ENCODE assay signal across 9 cellular contexts in genomic region chr16:69444873-69445517, GRCh38. TPM values are rescaled to one million over a fixed set of nuclear protein-coding genes. Genes with fewer than 3 reads are reported as not detected.
DNase-seq lines count a peak whose midpoint lies in the region; ATAC-seq and TF ChIP-seq lines count a peak whose summit lies in the region.
"Had no signal": no experiment of that assay in that cellular context is flagged by ENCODE, and none has a peak within 500 bp of the region (broad histone marks: within the 10 kb centered on the region; RNA-seq: fewer than 3 reads in every experiment).

No MANE protein-coding gene starts in this region.

- no peaks in the 10 kb centered on the region for H3K27me3 ChIP-seq in adrenal gland
- no peaks in the 10 kb centered on the region for H3K27me3 ChIP-seq in right cardiac atrium (ENCODE audit: control insufficient read depth, insufficient read depth)
- H3K27me3 ChIP-seq in HAP-1 (ENCODE audit: low read depth) = no peaks in the 10 kb centered on the region

- H3K9me3 Mint-ChIP-seq in HFFc6 = no peaks in the 10 kb centered on the region
- no peaks in the 10 kb centered on the region for H3K9me3 Mint-ChIP-seq in stimulated activated effector memory CD8-positive, alpha-beta T cell treated with anti-CD3 and anti-CD28 coated beads, Interleukin-12 subunit alpha, Interleukin-12 subunit beta, amount 100 ng/mL, for 72 hours

- TF ChIP-seq POLR2A in adrenal gland (IDR thresholded peaks at IDR 0.05) = no peak

- H3K4me3 Mint-ChIP-seq in HFFc6 = peak overlapping the region; percentile 88
- peak overlapping the region; percentile 71 for H3K4me3 Mint-ChIP-seq in stimulated activated effector memory CD8-positive, alpha-beta T cell treated with anti-CD3 and anti-CD28 coated beads, Interleukin-12 subunit alpha, Interleukin-12 subunit beta, amount 100 ng/mL, for 72 hours

- no peaks in the 10 kb centered on the region; the same call in 1 of the 2 replicates for H3K27me3 Mint-ChIP-seq in HFFc6 (ENCODE audit: insufficient read depth)

- TF ChIP-seq CTCF in HFFc6 (IDR thresholded peaks at IDR 0.05) = no peak
- no peak for TF ChIP-seq CTCF in adrenal gland (IDR thresholded peaks at IDR 0.05)

- WGBS in adrenal gland, 4 donors = 13 to 27% (median 19%) methylated on average over 2 of the region's 2 CpGs
- 32% methylated on average over 2 of the region's 2 CpGs for WGBS in right cardiac atrium

- H3K4me1 ChIP-seq in adrenal gland (replicated peaks in 1 of 2) (peaks cover 32 to 78% of the 10 kb centered on the region in 2 donors), right cardiac atrium (ENCODE audit: control insufficient read depth, insufficient read depth, low read length) (peaks cover 6% of the 10 kb centered on the region), HAP-1 (peaks cover 8% of the 10 kb centered on the region)

- peaks cover 68% of the 10 kb centered on the region for H3K4me1 Mint-ChIP-seq in HFFc6 (ENCODE audit: low read depth)
- peaks cover 35% of the 10 kb centered on the region for H3K4me1 Mint-ChIP-seq in stimulated activated effector memory CD8-positive, alpha-beta T cell treated with anti-CD3 and anti-CD28 coated beads, Interleukin-12 subunit alpha, Interleukin-12 subunit beta, amount 100 ng/mL, for 72 hours

- peak; percentile 49 to 52 for ATAC-seq in right cardiac atrium
- peak; percentile 56 for ATAC-seq in stimulated activated effector memory CD8-positive, alpha-beta T cell treated with anti-CD3 and anti-CD28 coated beads, Interleukin-12 subunit alpha, Interleukin-12 subunit beta, amount 100 ng/mL, for 72 hours
- no peak for ATAC-seq in GM18909 (IDR thresholded peaks at IDR 0.05; ENCODE audit: poor library complexity, unreplicated experiment)
- no peak for ATAC-seq in HG03469 (IDR thresholded peaks at IDR 0.05; ENCODE audit: unreplicated experiment)

- H3K4me3 ChIP-seq in adrenal gland (peak overlapping the region in 1 of 4 donors; percentile 44), right cardiac atrium (ENCODE audit: low read length) (peak overlapping the region; percentile 37), HAP-1 (no peak overlapping the region)

- DNase-seq in HFFc6 (no peak), adrenal gland (no peak), right cardiac atrium (no peak), HAP-1 (ENCODE audit: low spot score in 2 of 2) (no peak), iPS-NIHi11 (ENCODE audit: low spot score) (no peak)
- no peak for DNase-seq in stimulated activated effector memory CD8-positive, alpha-beta T cell treated with anti-CD3 and anti-CD28 coated beads, Interleukin-12 subunit alpha, Interleukin-12 subunit beta, amount 100 ng/mL, for 72 hours (ENCODE audit: low spot score in 2 of 2)
- DNase-seq: NCI-H510A had no signal

- H3K27ac Mint-ChIP-seq in HFFc6 = peak overlapping the region; percentile 98
- H3K27ac Mint-ChIP-seq in stimulated activated effector memory CD8-positive, alpha-beta T cell treated with anti-CD3 and anti-CD28 coated beads, Interleukin-12 subunit alpha, Interleukin-12 subunit beta, amount 100 ng/mL, for 72 hours = peak overlapping the region; percentile 91

- peaks cover 0 to 30% of the 10 kb centered on the region in 2 donors for H3K36me3 ChIP-seq in adrenal gland (replicated peaks in 1 of 2)
- H3K36me3 ChIP-seq in HAP-1 (replicated peaks) = peaks cover 26% of the 10 kb centered on the region

- no peaks in the 10 kb centered on the region for H3K9me3 ChIP-seq in adrenal gland (replicated peaks in 1 of 3)
- H3K9me3 ChIP-seq in right cardiac atrium (ENCODE audit: control insufficient read depth, low read length) = no peaks in the 10 kb centered on the region
- H3K9me3 ChIP-seq in HAP-1 = no peaks in the 10 kb centered on the region

- peaks cover 21% of the 10 kb centered on the region for H3K36me3 Mint-ChIP-seq in HFFc6 (ENCODE audit: low read depth)
- H3K36me3 Mint-ChIP-seq in stimulated activated effector memory CD8-positive, alpha-beta T cell treated with anti-CD3 and anti-CD28 coated beads, Interleukin-12 subunit alpha, Interleukin-12 subunit beta, amount 100 ng/mL, for 72 hours = peaks cover 42% of the 10 kb centered on the region

- intact Hi-C loops in adrenal gland (cut with DNase I) (no loop called here), right cardiac atrium (cut with DNase I) (no loop called here)

- H3K27ac ChIP-seq in adrenal gland (peak overlapping the region in 3 of 5 donors; percentile 83 to 91 (median 90)), right cardiac atrium (ENCODE audit: low read length) (no peak overlapping the region)

- in situ Hi-C loops in HAP-1 (cut with MboI; ENCODE audit: low sequenced_read_pairs) = no loop called here

RNA-seq across cellular contexts. Expression of gene CYB5B, which starts 20.6 kb away (rescaled TPM):
- total RNA-seq in HFFc6 (2021; fragmentation: NEBNext Ultra II Directional; extraction: Animal tissue kit (Norgen Biotek cat#: 25700)) = 100 to 1,000 TPM; 135 to 151 (median 140) TPM
- total RNA-seq in adrenal gland (100 to 1,000 TPM; 153 to 763 (median 380) TPM), right cardiac atrium (10 to 100 TPM; 65.0 to 68.7 (median 65.9) TPM)
- polyA plus RNA-seq in adrenal gland (1,000 to 10,000 TPM in 1 of 3 donors, 100 to 1,000 TPM in 2; 247 to 1,039 (median 489) TPM), right cardiac atrium (63.9 TPM)

RNA-seq across cellular contexts. Expression of gene TERF2, which starts 59.2 kb away (rescaled TPM):
- total RNA-seq in HFFc6 (2021; fragmentation: NEBNext Ultra II Directional; extraction: Animal tissue kit (Norgen Biotek cat#: 25700)) = 10 to 100 TPM; 28.3 to 38.0 (median 30.1) TPM
- total RNA-seq in adrenal gland (10 to 100 TPM; 14.8 to 38.0 (median 27.7) TPM), right cardiac atrium (10 to 100 TPM; 24.0 to 28.3 (median 26.5) TPM)
- polyA plus RNA-seq in adrenal gland (10 to 100 TPM; 11.1 to 50.1 (median 12.4) TPM), right cardiac atrium (11.4 TPM)

Comparison
In these comparisons a context has a peak if more than half of its experiments do, and no peak if none do; other contexts are left out.
1. ATAC-seq: peak in right cardiac atrium (2 of 2) and stimulated activated effector memory CD8-positive, alpha-beta T cell treated with anti-CD3 and anti-CD28 coated beads, Interleukin-12 subunit alpha, Interleukin-12 subunit beta, amount 100 ng/mL, for 72 hours (single experiment); none in GM18909 (single experiment) and HG03469 (single experiment).